In genomic region chr15:99408236-99409096, GRCh38 we compare ENCODE assay signal across 9 cellular contexts.
DNase-seq lines count a peak whose midpoint lies in the region; ATAC-seq and TF ChIP-seq lines count a peak whose summit lies in the region.
"Had no signal": no experiment of that assay in that cellular context is flagged by ENCODE, and none has a peak within 500 bp of the region (broad histone marks: within the 10 kb centered on the region; RNA-seq: fewer than 3 reads in every experiment).

No MANE protein-coding gene starts in this region.

- H3K9me3 ChIP-seq in prostate gland, result no peaks in the 10 kb centered on the region
- H3K9me3 ChIP-seq in CD8-positive, alpha-beta memory T cell (ENCODE audit: low read length), result no peaks in the 10 kb centered on the region
- H3K9me3 ChIP-seq in colonic mucosa, result no peaks in the 10 kb centered on the region

- H3K27me3 Mint-ChIP-seq in CD8-positive, alpha-beta memory T cell, result peaks cover 5 to 9% of the 10 kb centered on the region in 2 donors
- H3K27me3 Mint-ChIP-seq: activated naive CD8-positive, alpha-beta T cell had no signal

- TF ChIP-seq CTCF in AG10803 (conservative IDR thresholded peaks at IDR 0.05; ENCODE audit: low read length) (0 out of 2 replicates have a peak, but pooled peaks have one; percentile 3), fibroblast of pulmonary artery (IDR thresholded peaks at IDR 0.05; ENCODE audit: low read length, missing control alignments) (no peak), prostate gland (IDR thresholded peaks at IDR 0.05) (no peak), colonic mucosa (IDR thresholded peaks at IDR 0.05) (no peak)

- peak overlapping the region in 1 of 8 donors; percentile 55 for H3K27ac Mint-ChIP-seq in CD8-positive, alpha-beta memory T cell
- H3K27ac Mint-ChIP-seq: activated naive CD8-positive, alpha-beta T cell had no signal

- CTCF ChIA-PET in CD8-positive, alpha-beta memory T cell (lab: Charles Lee), result no interaction called here

- H3K27ac ChIP-seq in prostate gland, result peak overlapping the region in 1 of 2 donors; percentile 39
- H3K27ac ChIP-seq in CD8-positive, alpha-beta memory T cell (ENCODE audit: low read depth, low read length), result no peak overlapping the region
- no peak overlapping the region for H3K27ac ChIP-seq in colonic mucosa

- intact Hi-C loops in prostate gland (cut with DNase I) (loop anchor here (10.0 kb wide), 2 partner anchors 114 to 296 kb away; no protein-coding TSS in a partner anchor), colonic mucosa (cut with DNase I) (loop anchor here (10.0 kb wide), 1 partner anchor 296 kb away; no protein-coding TSS in a partner anchor)

- ATAC-seq in HG03095 (IDR thresholded peaks at IDR 0.05; ENCODE audit: unreplicated experiment), result no peak

- H3K27me3 ChIP-seq in prostate gland (replicated peaks; ENCODE audit: insufficient read depth), result no peaks in the 10 kb centered on the region
- no peaks in the 10 kb centered on the region for H3K27me3 ChIP-seq in CD8-positive, alpha-beta memory T cell (ENCODE audit: insufficient read depth, low read length, poor library complexity, severe bottlenecking)
- H3K27me3 ChIP-seq in colonic mucosa, result no peaks in the 10 kb centered on the region

- WGBS in prostate gland, result 19% methylated on average over 12 of the region's 12 CpGs

- no peaks in the 10 kb centered on the region for H3K9me3 Mint-ChIP-seq in CD8-positive, alpha-beta memory T cell

- no peak overlapping the region for H3K4me3 Mint-ChIP-seq in CD8-positive, alpha-beta memory T cell
- H3K4me3 Mint-ChIP-seq: activated naive CD8-positive, alpha-beta T cell had no signal

- peak overlapping the region in 1 of 2 donors; percentile 19 for H3K9ac ChIP-seq in colonic mucosa (ENCODE audit: low read depth in 2 of 2, low read length in 2 of 2)

- no peak for TF ChIP-seq POLR2A in prostate gland (IDR thresholded peaks at IDR 0.05)

- POLR2A ChIA-PET in CD8-positive, alpha-beta memory T cell (lab: Charles Lee), result no interaction called here

- no peaks in the 10 kb centered on the region for H3K36me3 ChIP-seq in prostate gland
- H3K36me3 ChIP-seq in CD8-positive, alpha-beta memory T cell (ENCODE audit: insufficient read depth, low read length), result no peaks in the 10 kb centered on the region
- H3K36me3 ChIP-seq in colonic mucosa, result no peaks in the 10 kb centered on the region

- no peak overlapping the region for H3K4me3 ChIP-seq in AG10803 (ENCODE audit: low read length)
- H3K4me3 ChIP-seq in fibroblast of pulmonary artery (replicated peaks; ENCODE audit: low read depth, low read length), result no peak overlapping the region
- no peak overlapping the region for H3K4me3 ChIP-seq in prostate gland
- no peak overlapping the region for H3K4me3 ChIP-seq in CD8-positive, alpha-beta memory T cell (ENCODE audit: low read length)
- no peak overlapping the region for H3K4me3 ChIP-seq in colonic mucosa

- H3K36me3 Mint-ChIP-seq in CD8-positive, alpha-beta memory T cell, result no peaks in the 10 kb centered on the region
- H3K36me3 Mint-ChIP-seq: activated naive CD8-positive, alpha-beta T cell had no signal

- H3K4me1 ChIP-seq in prostate gland (replicated peaks) (no peaks in the 10 kb centered on the region), colonic mucosa (peaks cover 7% of the 10 kb centered on the region)
- H3K4me1 ChIP-seq in CD8-positive, alpha-beta memory T cell (ENCODE audit: insufficient read depth, low read length), result peaks cover 12% of the 10 kb centered on the region

- peaks cover 0 to 3% (median 1%) of the 10 kb centered on the region in 3 donors for H3K4me1 Mint-ChIP-seq in CD8-positive, alpha-beta memory T cell

- DNase-seq in AG10803 (ENCODE audit: low read depth), result peak; percentile 90
- DNase-seq in NCI-H69 (lab: John Stamatoyannopoulos, UW), result peak; percentile 62
- DNase-seq in fibroblast of pulmonary artery (ENCODE audit: low read depth), result peak; percentile 91
- peak; percentile 54 for DNase-seq in prostate gland (ENCODE audit: low spot score)
- no peak for DNase-seq in CD8-positive, alpha-beta memory T cell
- DNase-seq in activated CD8-positive, alpha-beta memory T cell treated with anti-CD3 and anti-CD28 coated beads, Interleukin-2, amount 50 U/mL, for 4 hours, result no peak
- DNase-seq in colonic mucosa, result no peak

Comparison
In these comparisons a context has a peak if more than half of its experiments do, and no peak if none do; other contexts are left out.
1. DNase-seq: peak in AG10803 (single experiment), NCI-H69 (single experiment), fibroblast of pulmonary artery (single experiment) and prostate gland (single experiment); none in CD8-positive, alpha-beta memory T cell (0 of 5), activated CD8-positive, alpha-beta memory T cell treated with anti-CD3 and anti-CD28 coated beads, Interleukin-2, amount 50 U/mL, for 4 hours (single experiment) and colonic mucosa (single experiment).